1 cellular context compared by ENCODE assay signal in genomic region chr16:85992779-85993178, GRCh38.
A peak's percentile ranks its signal among the peaks of the same experiment; 100 is the strongest.
TF ChIP-seq lines count a peak whose summit lies in the region.

No MANE protein-coding gene starts in this region.

TF ChIP-seq in HEK293, 187 proteins besides CTCF, POLR2A, EP300 and RAD21 (continued from another document):
- TF ChIP-seq TSHZ1 (tag by site-specific recombination; IDR thresholded peaks at IDR 0.05; ENCODE audit: borderline replicate concordance) (no peak), ZNF366 (tag by site-specific recombination; conservative IDR thresholded peaks at IDR 0.05) (0 out of 2 replicates have a peak, but pooled peaks have one; percentile 30)
